1 cellular context compared by ENCODE assay signal in the genomic region with DNA sequence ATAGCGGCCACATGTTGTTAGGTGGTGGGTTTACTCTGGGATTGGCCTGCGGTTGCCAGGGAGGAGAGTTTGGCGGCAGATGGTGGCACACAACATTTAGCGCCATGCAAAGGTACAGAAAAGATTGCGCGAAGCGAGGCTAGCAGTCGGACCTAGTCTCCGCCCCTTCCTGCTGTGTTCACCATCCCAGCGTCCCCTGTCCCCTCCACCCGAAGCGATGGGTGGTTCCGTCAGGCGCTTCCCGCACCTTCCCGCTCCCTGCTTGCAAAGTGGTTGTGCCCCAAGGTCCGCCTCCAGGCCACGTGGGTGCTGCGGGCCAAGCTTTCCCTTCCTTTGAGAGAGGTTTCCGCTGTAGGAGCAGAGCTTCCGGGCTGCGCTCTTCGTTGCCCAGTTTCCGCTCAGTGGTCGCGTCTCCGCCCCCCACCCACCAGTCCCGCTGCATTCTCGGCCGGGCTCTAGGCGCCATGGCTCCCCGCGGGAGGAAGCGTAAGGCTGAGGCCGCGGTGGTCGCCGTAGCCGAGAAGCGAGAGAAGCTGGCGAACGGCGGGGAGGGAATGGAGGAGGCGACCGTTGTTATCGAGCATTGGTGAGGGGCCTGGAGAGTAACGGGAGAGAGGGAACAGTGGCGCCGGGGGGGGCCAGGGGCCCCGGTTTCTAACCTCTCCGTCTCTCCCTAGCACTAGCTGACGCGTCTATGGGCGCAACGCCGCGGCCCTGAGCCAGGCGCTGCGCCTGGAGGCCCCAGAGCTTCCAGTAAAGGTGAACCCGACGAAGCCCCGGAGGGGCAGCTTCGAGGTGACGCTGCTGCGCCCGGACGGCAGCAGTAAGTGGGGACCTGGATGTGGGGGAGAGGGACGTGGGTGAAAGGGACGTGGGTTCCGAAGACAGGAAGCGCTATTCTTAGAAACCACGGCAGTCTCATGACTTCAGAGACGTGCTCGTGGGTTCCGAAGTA.
TF ChIP-seq lines count a peak whose summit lies in the region.

A gene with protein sequence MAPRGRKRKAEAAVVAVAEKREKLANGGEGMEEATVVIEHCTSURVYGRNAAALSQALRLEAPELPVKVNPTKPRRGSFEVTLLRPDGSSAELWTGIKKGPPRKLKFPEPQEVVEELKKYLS (plus strand): TSS at position 360 of the 955 bp plus-strand sequence. CDS start 105 bp downstream, at position 465.

TF ChIP-seq in HepG2, 621 proteins besides CTCF, POLR2A, EP300 and RAD21 (continued from another document and continues in another):
- TF ChIP-seq, protein P1, sequence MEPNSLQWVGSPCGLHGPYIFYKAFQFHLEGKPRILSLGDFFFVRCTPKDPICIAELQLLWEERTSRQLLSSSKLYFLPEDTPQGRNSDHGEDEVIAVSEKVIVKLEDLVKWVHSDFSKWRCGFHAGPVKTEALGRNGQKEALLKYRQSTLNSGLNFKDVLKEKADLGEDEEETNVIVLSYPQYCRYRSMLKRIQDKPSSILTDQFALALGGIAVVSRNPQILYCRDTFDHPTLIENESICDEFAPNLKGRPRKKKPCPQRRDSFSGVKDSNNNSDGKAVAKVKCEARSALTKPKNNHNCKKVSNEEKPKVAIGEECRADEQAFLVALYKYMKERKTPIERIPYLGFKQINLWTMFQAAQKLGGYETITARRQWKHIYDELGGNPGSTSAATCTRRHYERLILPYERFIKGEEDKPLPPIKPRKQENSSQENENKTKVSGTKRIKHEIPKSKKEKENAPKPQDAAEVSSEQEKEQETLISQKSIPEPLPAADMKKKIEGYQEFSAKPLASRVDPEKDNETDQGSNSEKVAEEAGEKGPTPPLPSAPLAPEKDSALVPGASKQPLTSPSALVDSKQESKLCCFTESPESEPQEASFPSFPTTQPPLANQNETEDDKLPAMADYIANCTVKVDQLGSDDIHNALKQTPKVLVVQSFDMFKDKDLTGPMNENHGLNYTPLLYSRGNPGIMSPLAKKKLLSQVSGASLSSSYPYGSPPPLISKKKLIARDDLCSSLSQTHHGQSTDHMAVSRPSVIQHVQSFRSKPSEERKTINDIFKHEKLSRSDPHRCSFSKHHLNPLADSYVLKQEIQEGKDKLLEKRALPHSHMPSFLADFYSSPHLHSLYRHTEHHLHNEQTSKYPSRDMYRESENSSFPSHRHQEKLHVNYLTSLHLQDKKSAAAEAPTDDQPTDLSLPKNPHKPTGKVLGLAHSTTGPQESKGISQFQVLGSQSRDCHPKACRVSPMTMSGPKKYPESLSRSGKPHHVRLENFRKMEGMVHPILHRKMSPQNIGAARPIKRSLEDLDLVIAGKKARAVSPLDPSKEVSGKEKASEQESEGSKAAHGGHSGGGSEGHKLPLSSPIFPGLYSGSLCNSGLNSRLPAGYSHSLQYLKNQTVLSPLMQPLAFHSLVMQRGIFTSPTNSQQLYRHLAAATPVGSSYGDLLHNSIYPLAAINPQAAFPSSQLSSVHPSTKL (CRISPR knock-in tag; IDR thresholded peaks at IDR 0.05) = 0 out of 2 replicates have a peak, but pooled peaks have one; percentile 25
- TF ChIP-seq ETV5 (CRISPR knock-in tag; IDR thresholded peaks at IDR 0.05; ENCODE audit: borderline replicate concordance) = peak; percentile 74
- peak; percentile 94 for TF ChIP-seq THAP11 (CRISPR knock-in tag; IDR thresholded peaks at IDR 0.05)
- TF ChIP-seq, protein P2, sequence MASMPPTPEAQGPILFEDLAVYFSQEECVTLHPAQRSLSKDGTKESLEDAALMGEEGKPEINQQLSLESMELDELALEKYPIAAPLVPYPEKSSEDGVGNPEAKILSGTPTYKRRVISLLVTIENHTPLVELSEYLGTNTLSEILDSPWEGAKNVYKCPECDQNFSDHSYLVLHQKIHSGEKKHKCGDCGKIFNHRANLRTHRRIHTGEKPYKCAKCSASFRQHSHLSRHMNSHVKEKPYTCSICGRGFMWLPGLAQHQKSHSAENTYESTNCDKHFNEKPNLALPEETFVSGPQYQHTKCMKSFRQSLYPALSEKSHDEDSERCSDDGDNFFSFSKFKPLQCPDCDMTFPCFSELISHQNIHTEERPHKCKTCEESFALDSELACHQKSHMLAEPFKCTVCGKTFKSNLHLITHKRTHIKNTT (CRISPR knock-in tag; IDR thresholded peaks at IDR 0.05) = no peak
- TF ChIP-seq, protein P3, sequence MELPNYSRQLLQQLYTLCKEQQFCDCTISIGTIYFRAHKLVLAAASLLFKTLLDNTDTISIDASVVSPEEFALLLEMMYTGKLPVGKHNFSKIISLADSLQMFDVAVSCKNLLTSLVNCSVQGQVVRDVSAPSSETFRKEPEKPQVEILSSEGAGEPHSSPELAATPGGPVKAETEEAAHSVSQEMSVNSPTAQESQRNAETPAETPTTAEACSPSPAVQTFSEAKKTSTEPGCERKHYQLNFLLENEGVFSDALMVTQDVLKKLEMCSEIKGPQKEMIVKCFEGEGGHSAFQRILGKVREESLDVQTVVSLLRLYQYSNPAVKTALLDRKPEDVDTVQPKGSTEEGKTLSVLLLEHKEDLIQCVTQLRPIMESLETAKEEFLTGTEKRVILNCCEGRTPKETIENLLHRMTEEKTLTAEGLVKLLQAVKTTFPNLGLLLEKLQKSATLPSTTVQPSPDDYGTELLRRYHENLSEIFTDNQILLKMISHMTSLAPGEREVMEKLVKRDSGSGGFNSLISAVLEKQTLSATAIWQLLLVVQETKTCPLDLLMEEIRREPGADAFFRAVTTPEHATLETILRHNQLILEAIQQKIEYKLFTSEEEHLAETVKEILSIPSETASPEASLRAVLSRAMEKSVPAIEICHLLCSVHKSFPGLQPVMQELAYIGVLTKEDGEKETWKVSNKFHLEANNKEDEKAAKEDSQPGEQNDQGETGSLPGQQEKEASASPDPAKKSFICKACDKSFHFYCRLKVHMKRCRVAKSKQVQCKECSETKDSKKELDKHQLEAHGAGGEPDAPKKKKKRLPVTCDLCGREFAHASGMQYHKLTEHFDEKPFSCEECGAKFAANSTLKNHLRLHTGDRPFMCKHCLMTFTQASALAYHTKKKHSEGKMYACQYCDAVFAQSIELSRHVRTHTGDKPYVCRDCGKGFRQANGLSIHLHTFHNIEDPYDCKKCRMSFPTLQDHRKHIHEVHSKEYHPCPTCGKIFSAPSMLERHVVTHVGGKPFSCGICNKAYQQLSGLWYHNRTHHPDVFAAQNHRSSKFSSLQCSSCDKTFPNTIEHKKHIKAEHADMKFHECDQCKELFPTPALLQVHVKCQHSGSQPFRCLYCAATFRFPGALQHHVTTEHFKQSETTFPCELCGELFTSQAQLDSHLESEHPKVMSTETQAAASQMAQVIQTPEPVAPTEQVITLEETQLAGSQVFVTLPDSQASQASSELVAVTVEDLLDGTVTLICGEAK (IDR thresholded peaks at IDR 0.05) = peak; percentile 71
- TF ChIP-seq, protein P3 (CRISPR knock-in tag; IDR thresholded peaks at IDR 0.05) = peak; percentile 94
- TF ChIP-seq, protein P4, sequence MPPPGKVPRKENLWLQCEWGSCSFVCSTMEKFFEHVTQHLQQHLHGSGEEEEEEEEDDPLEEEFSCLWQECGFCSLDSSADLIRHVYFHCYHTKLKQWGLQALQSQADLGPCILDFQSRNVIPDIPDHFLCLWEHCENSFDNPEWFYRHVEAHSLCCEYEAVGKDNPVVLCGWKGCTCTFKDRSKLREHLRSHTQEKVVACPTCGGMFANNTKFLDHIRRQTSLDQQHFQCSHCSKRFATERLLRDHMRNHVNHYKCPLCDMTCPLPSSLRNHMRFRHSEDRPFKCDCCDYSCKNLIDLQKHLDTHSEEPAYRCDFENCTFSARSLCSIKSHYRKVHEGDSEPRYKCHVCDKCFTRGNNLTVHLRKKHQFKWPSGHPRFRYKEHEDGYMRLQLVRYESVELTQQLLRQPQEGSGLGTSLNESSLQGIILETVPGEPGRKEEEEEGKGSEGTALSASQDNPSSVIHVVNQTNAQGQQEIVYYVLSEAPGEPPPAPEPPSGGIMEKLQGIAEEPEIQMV (CRISPR knock-in tag; IDR thresholded peaks at IDR 0.05; ENCODE audit: low read depth) = peak; percentile 65; the same call in 1 of the 2 replicates
- peak; percentile 45; the same call in 1 of the 2 replicates for TF ChIP-seq FOSL2 (CRISPR knock-in tag; IDR thresholded peaks at IDR 0.05)
- 0 out of 2 replicates have a peak, but pooled peaks have one; percentile 73 for TF ChIP-seq ZNF572 (CRISPR knock-in tag; IDR thresholded peaks at IDR 0.05)
- TF ChIP-seq CCAR2 (optimal IDR thresholded peaks at IDR 0.05; ENCODE audit: low read depth, low read length) = no peak
- 0 out of 2 replicates have a peak, but pooled peaks have one; percentile 49 for TF ChIP-seq ZNF138 (CRISPR knock-in tag; IDR thresholded peaks at IDR 0.05; ENCODE audit: low read depth)
- TF ChIP-seq BORCS8-MEF2B (CRISPR knock-in tag; IDR thresholded peaks at IDR 0.05) = peak; percentile 82
- TF ChIP-seq KLF12 (CRISPR knock-in tag; IDR thresholded peaks at IDR 0.05; ENCODE audit: borderline replicate concordance) = no peak
- TF ChIP-seq, protein P5, sequence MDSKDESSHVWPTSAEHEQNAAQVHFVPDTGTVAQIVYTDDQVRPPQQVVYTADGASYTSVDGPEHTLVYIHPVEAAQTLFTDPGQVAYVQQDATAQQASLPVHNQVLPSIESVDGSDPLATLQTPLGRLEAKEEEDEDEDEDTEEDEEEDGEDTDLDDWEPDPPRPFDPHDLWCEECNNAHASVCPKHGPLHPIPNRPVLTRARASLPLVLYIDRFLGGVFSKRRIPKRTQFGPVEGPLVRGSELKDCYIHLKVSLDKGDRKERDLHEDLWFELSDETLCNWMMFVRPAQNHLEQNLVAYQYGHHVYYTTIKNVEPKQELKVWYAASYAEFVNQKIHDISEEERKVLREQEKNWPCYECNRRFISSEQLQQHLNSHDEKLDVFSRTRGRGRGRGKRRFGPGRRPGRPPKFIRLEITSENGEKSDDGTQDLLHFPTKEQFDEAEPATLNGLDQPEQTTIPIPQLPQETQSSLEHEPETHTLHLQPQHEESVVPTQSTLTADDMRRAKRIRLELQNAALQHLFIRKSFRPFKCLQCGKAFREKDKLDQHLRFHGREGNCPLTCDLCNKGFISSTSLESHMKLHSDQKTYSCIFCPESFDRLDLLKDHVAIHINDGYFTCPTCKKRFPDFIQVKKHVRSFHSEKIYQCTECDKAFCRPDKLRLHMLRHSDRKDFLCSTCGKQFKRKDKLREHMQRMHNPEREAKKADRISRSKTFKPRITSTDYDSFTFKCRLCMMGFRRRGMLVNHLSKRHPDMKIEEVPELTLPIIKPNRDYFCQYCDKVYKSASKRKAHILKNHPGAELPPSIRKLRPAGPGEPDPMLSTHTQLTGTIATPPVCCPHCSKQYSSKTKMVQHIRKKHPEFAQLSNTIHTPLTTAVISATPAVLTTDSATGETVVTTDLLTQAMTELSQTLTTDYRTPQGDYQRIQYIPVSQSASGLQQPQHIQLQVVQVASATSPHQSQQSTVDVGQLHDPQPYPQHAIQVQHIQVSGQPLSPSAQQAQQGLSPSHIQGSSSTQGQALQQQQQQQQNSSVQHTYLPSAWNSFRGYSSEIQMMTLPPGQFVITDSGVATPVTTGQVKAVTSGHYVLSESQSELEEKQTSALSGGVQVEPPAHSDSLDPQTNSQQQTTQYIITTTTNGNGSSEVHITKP (CRISPR knock-in tag; IDR thresholded peaks at IDR 0.05; ENCODE audit: low read depth) = peak; percentile 98
- 0 out of 2 replicates have a peak, but pooled peaks have one; percentile 52 for TF ChIP-seq HNRNPL (IDR thresholded peaks at IDR 0.05; ENCODE audit: low read depth, low read length)
- TF ChIP-seq, protein P6, sequence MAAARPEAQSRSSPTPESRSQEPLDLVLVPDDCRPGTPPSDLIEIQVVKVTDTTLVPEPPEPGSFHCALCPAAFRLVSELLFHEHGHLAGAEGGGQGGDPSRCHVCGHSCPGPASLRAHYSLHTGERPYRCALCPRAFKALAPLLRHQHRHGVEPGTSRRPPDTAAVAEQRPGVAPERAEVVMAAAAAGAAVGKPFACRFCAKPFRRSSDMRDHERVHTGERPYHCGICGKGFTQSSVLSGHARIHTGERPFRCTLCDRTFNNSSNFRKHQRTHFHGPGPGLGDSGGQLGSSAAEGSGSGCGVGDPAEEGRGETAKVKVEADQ (CRISPR knock-in tag; IDR thresholded peaks at IDR 0.05; ENCODE audit: borderline replicate concordance) = 0 out of 2 replicates have a peak, but pooled peaks have one; percentile 23
- TF ChIP-seq HMG20B (CRISPR knock-in tag; conservative IDR thresholded peaks at IDR 0.05) = 0 out of 2 replicates have a peak, but pooled peaks have one; percentile 19
- TF ChIP-seq ELF4 (CRISPR knock-in tag; IDR thresholded peaks at IDR 0.05; ENCODE audit: borderline replicate concordance) = 0 out of 2 replicates have a peak, but pooled peaks have one; percentile 34
- no peak for TF ChIP-seq ESRRA (CRISPR knock-in tag; IDR thresholded peaks at IDR 0.05; ENCODE audit: low read depth)
- peak; percentile 71 for TF ChIP-seq ZFY (CRISPR knock-in tag; IDR thresholded peaks at IDR 0.05)
